Comparison of ENCODE assay signal across 14 cellular contexts in genomic region chr10:102046095-102046494, GRCh38. TPM values are rescaled to one million over a fixed set of nuclear protein-coding genes. Genes with fewer than 3 reads are reported as not detected.
DNase-seq lines count a peak whose midpoint lies in the region; ATAC-seq and TF ChIP-seq lines count a peak whose summit lies in the region.
"Had no signal": no experiment of that assay in that cellular context is flagged by ENCODE, and none has a peak within 500 bp of the region (broad histone marks: within the 10 kb centered on the region; RNA-seq: fewer than 3 reads in every experiment).

No MANE protein-coding gene starts in this region.

- H3K36me3 Mint-ChIP-seq in CD8-positive, alpha-beta T cell = peaks cover 10% of the 10 kb centered on the region
- peaks cover 11% of the 10 kb centered on the region for H3K36me3 Mint-ChIP-seq in dendritic cell treated with granulocyte-macrophage colony-stimulating factor and Interleukin-4, amounts not matched to agents 40 ng/mL and 50 ng/mL, for 4 days (ENCODE audit: low read depth)
- H3K36me3 Mint-ChIP-seq: IgD-negative memory B cell had no signal

- no peaks in the 10 kb centered on the region for H3K27me3 ChIP-seq in CD8-positive, alpha-beta T cell (ENCODE audit: insufficient read depth, low read length)
- H3K27me3 ChIP-seq in upper lobe of left lung (no peaks in the 10 kb centered on the region), sigmoid colon (no peaks in the 10 kb centered on the region)
- H3K27me3 ChIP-seq: BLaER1 treated with 17β-estradiol and CSF1 and Interleukin-3, amounts not matched to agents 10 nM and 100 nM had no signal

- H3K27ac ChIP-seq in CD8-positive, alpha-beta T cell (ENCODE audit: low read depth, low read length) = no peak overlapping the region
- H3K27ac ChIP-seq in HEK293 (ENCODE audit: extremely low read depth, low read depth, low read length) (no peak overlapping the region), upper lobe of left lung (peak overlapping the region in 3 of 4 donors; percentile 11 to 68 (median 52)), sigmoid colon (no peak overlapping the region)
- H3K27ac ChIP-seq: BLaER1 treated with 17β-estradiol and CSF1 and Interleukin-3, amounts not matched to agents 10 nM and 100 nM had no signal

- H3K9me3 Mint-ChIP-seq in CD8-positive, alpha-beta T cell = no peaks in the 10 kb centered on the region
- H3K9me3 Mint-ChIP-seq in dendritic cell treated with granulocyte-macrophage colony-stimulating factor and Interleukin-4, amounts not matched to agents 40 ng/mL and 50 ng/mL, for 4 days = no peaks in the 10 kb centered on the region
- H3K9me3 Mint-ChIP-seq: CD8-positive, alpha-beta memory T cell; H9; IgD-negative memory B cell had no signal

- intact Hi-C loops in CD8-positive, alpha-beta T cell (cut with DNase I, micrococcal nuclease) = no loop called here
- intact Hi-C loops in dendritic cell treated with granulocyte-macrophage colony-stimulating factor and Interleukin-4, amounts not matched to agents 40 ng/mL and 50 ng/mL, for 4 days (cut with micrococcal nuclease) = no loop called here
- intact Hi-C loops in sigmoid colon (cut with DNase I) = no loop called here

- H3K4me1 ChIP-seq in CD8-positive, alpha-beta T cell (ENCODE audit: insufficient read depth, low read length) = peaks cover 3% of the 10 kb centered on the region
- H3K4me1 ChIP-seq in HEK293 (ENCODE audit: control insufficient read depth, insufficient read depth, low read length) (peaks cover 6% of the 10 kb centered on the region), upper lobe of left lung (peaks cover 11 to 43% (median 22%) of the 10 kb centered on the region in 4 donors), sigmoid colon (peaks cover 0 to 4% (median under 1%) of the 10 kb centered on the region in 4 donors)

- H3K9me3 ChIP-seq in CD8-positive, alpha-beta T cell (ENCODE audit: low read length) = no peaks in the 10 kb centered on the region
- H3K9me3 ChIP-seq in HEK293 (ENCODE audit: control insufficient read depth, insufficient read depth, low read depth, low read length) (no peaks in the 10 kb centered on the region), upper lobe of left lung (no peaks in the 10 kb centered on the region), sigmoid colon (no peaks in the 10 kb centered on the region)
- H3K9me3 ChIP-seq: BLaER1 treated with 17β-estradiol and CSF1 and Interleukin-3, amounts not matched to agents 10 nM and 100 nM had no signal

- no peak for ATAC-seq in CD8-positive, alpha-beta T cell
- no peak for ATAC-seq in upper lobe of left lung (ENCODE audit: low FRiP score in 2 of 2)
- no peak for ATAC-seq in HG02981 (IDR thresholded peaks at IDR 0.05; ENCODE audit: unreplicated experiment)
- ATAC-seq: HepG2 had no signal

- H3K27ac Mint-ChIP-seq in CD8-positive, alpha-beta T cell = no peak overlapping the region
- H3K27ac Mint-ChIP-seq in dendritic cell treated with granulocyte-macrophage colony-stimulating factor and Interleukin-4, amounts not matched to agents 40 ng/mL and 50 ng/mL, for 4 days = peak overlapping the region; percentile 65
- H3K27ac Mint-ChIP-seq: B cell, IgD-negative memory B cell had no signal

- POLR2A ChIA-PET in CD8-positive, alpha-beta T cell (lab: Charles Lee) = interaction anchor here (1.5 kb wide), 1 partner anchor 9 kb away, joined by 4 read pairs; no protein-coding TSS in a partner anchor
- POLR2A ChIA-PET in HEK293 (lab: Yijun Ruan, JAX) = no interaction called here

- H3K4me1 Mint-ChIP-seq in CD8-positive, alpha-beta T cell (ENCODE audit: low read depth) = peaks cover 47% of the 10 kb centered on the region
- H3K4me1 Mint-ChIP-seq in dendritic cell treated with granulocyte-macrophage colony-stimulating factor and Interleukin-4, amounts not matched to agents 40 ng/mL and 50 ng/mL, for 4 days (ENCODE audit: low read depth) = peaks cover 64% of the 10 kb centered on the region

- H3K27me3 Mint-ChIP-seq in CD8-positive, alpha-beta T cell (ENCODE audit: low read depth) = no peaks in the 10 kb centered on the region
- H3K27me3 Mint-ChIP-seq in dendritic cell treated with granulocyte-macrophage colony-stimulating factor and Interleukin-4, amounts not matched to agents 40 ng/mL and 50 ng/mL, for 4 days = no peaks in the 10 kb centered on the region
- H3K27me3 Mint-ChIP-seq: B cell; CD8-positive, alpha-beta memory T cell; IgD-negative memory B cell had no signal

- DNase-seq in CD8-positive, alpha-beta T cell = no peak
- DNase-seq in upper lobe of left lung = no peak
- DNase-seq in NCI-H510A (lab: John Stamatoyannopoulos, UW) = no peak
- DNase-seq in sigmoid colon = no peak
- DNase-seq: CD8-positive, alpha-beta memory T cell; COR-L47; H9 had no signal

- 94 to 96% methylated on average over 2 of the region's 2 CpGs for WGBS in upper lobe of left lung, 2 donors
- WGBS in sigmoid colon, 2 donors = 97 to 100% methylated on average over 2 of the region's 2 CpGs

- no peak for TF ChIP-seq POLR2A in upper lobe of left lung (IDR thresholded peaks at IDR 0.05)
- TF ChIP-seq POLR2A in sigmoid colon (IDR thresholded peaks at IDR 0.05) = no peak

- H3K4me3 ChIP-seq in CD8-positive, alpha-beta T cell (ENCODE audit: low read depth, low read length) = no peak overlapping the region
- no peak overlapping the region for H3K4me3 ChIP-seq in HEK293 (ENCODE audit: low read depth, low read length)
- H3K4me3 ChIP-seq in upper lobe of left lung = no peak overlapping the region
- no peak overlapping the region for H3K4me3 ChIP-seq in sigmoid colon
- H3K4me3 ChIP-seq: BLaER1 treated with 17β-estradiol and CSF1 and Interleukin-3, amounts not matched to agents 10 nM and 100 nM had no signal

- TF ChIP-seq EP300 in upper lobe of left lung (IDR thresholded peaks at IDR 0.05) = no peak
- no peak for TF ChIP-seq EP300 in sigmoid colon (IDR thresholded peaks at IDR 0.05)

- CTCF ChIA-PET in CD8-positive, alpha-beta T cell (lab: Charles Lee) = interaction anchor here (1.0 kb wide), 1 partner anchor 205 kb away, joined by 3 read pairs; no protein-coding TSS in a partner anchor
- CTCF ChIA-PET in HEK293 (lab: Yijun Ruan, JAX) = interaction anchor here (0.6 to 1.1 kb wide), 2 partner anchors 17 to 56 kb away, joined by 3 read pairs; no protein-coding TSS in a partner anchor

- H3K4me3 Mint-ChIP-seq in CD8-positive, alpha-beta T cell = no peak overlapping the region
- no peak overlapping the region for H3K4me3 Mint-ChIP-seq in dendritic cell treated with granulocyte-macrophage colony-stimulating factor and Interleukin-4, amounts not matched to agents 40 ng/mL and 50 ng/mL, for 4 days
- H3K4me3 Mint-ChIP-seq: B cell, H9, IgD-negative memory B cell had no signal

- peak; percentile 15 for TF ChIP-seq CTCF in CD8-positive, alpha-beta T cell (IDR thresholded peaks at IDR 0.05)
- TF ChIP-seq CTCF in HEK293 (tag by site-specific recombination; IDR thresholded peaks at IDR 0.05) = no peak
- TF ChIP-seq CTCF in upper lobe of left lung (IDR thresholded peaks at IDR 0.05) = no peak
- TF ChIP-seq CTCF in sigmoid colon (IDR thresholded peaks at IDR 0.05) = no peak

- no peaks in the 10 kb centered on the region for H3K36me3 ChIP-seq in CD8-positive, alpha-beta T cell (ENCODE audit: insufficient read depth, low read length)
- H3K36me3 ChIP-seq in HEK293 (ENCODE audit: control insufficient read depth in 2 of 2, insufficient read depth in 1 of 2, low read length in 2 of 2) = no peaks in the 10 kb centered on the region; a peak in 1 of 3 replicates
- H3K36me3 ChIP-seq in upper lobe of left lung = no peaks in the 10 kb centered on the region
- no peaks in the 10 kb centered on the region for H3K36me3 ChIP-seq in sigmoid colon

TF ChIP-seq in HEK293, 187 proteins besides CTCF, POLR2A, EP300 and RAD21:
- no peak for TF ChIP-seq ZNF747 (tag by site-specific recombination; IDR thresholded peaks at IDR 0.05)
- TF ChIP-seq PRDM1 (tag by site-specific recombination; IDR thresholded peaks at IDR 0.05) = peak; percentile 80
- TF ChIP-seq ZNF274 (IDR thresholded peaks at IDR 0.05; ENCODE audit: low read length) = no peak
- TF ChIP-seq ZNF274 (tag by site-specific recombination; IDR thresholded peaks at IDR 0.05; ENCODE audit: borderline replicate concordance) = no peak
- TF ChIP-seq ZNF596 (tag by site-specific recombination; IDR thresholded peaks at IDR 0.05) = peak; percentile 68; the same call in 1 of the 2 replicates
- peak; percentile 65 for TF ChIP-seq ZNF366 (tag by site-specific recombination; conservative IDR thresholded peaks at IDR 0.05)
- TF ChIP-seq TRIM28 (IDR thresholded peaks at IDR 0.05; ENCODE audit: borderline replicate concordance, low read length) = no peak
- no peak for TF ChIP-seq ZNF571 (tag by site-specific recombination; IDR thresholded peaks at IDR 0.05)

RNA-seq across cellular contexts. Expression of gene ARMH3, which starts 9.9 kb away (rescaled TPM):
- total RNA-seq in CD8-positive, alpha-beta T cell = 10 to 100 TPM; 18.6 to 20.6 TPM
- total RNA-seq in upper lobe of left lung = 10 to 100 TPM; 14.4 to 39.8 (median 25.5) TPM
- 10 to 100 TPM; 18.5 to 23.2 (median 21.0) TPM for total RNA-seq in sigmoid colon
- polyA plus RNA-seq in sigmoid colon = 10 to 100 TPM; 17.4 to 22.8 (median 18.5) TPM

RNA-seq across cellular contexts. Expression of gene HPS6, which starts 19.1 kb away (rescaled TPM):
- 10 to 100 TPM; 17.5 to 18.1 TPM for total RNA-seq in CD8-positive, alpha-beta T cell
- 10 to 100 TPM; 20.2 to 39.2 (median 30.1) TPM for total RNA-seq in upper lobe of left lung
- 10 to 100 TPM; 12.5 to 18.9 (median 17.2) TPM for total RNA-seq in sigmoid colon
- 10 to 100 TPM in 2 of 3 donors, 1 to 10 TPM in 1; 9.0 to 13.4 (median 11.6) TPM for polyA plus RNA-seq in sigmoid colon

Comparison
In these comparisons a context has a peak if more than half of its experiments do, and no peak if none do; other contexts are left out.
1. H3K27ac ChIP-seq: peak in upper lobe of left lung (3 of 4); none in CD8-positive, alpha-beta T cell (single experiment), HEK293 (single experiment) and sigmoid colon (0 of 4).